In genomic region chr4:48375651-48376291, GRCh38 we compare ENCODE assay signal across 10 cellular contexts. TPM values are rescaled to one million over a fixed set of nuclear protein-coding genes. Genes with fewer than 3 reads are reported as not detected.
A peak's percentile ranks its signal among the peaks of the same experiment; 100 is the strongest.
DNase-seq lines count a peak whose midpoint lies in the region; TF ChIP-seq lines count a peak whose summit lies in the region.
"Had no signal": no experiment of that assay in that cellular context is flagged by ENCODE, and none has a peak within 500 bp of the region (broad histone marks: within the 10 kb centered on the region; RNA-seq: fewer than 3 reads in every experiment).

No MANE protein-coding gene starts in this region.

- no peaks in the 10 kb centered on the region for H3K9me3 ChIP-seq in transverse colon

- intact Hi-C loops in transverse colon (cut with DNase I; ENCODE audit: low total_unique reads): no loop called here

- DNase-seq in NCI-H1417 (lab: John Stamatoyannopoulos, UW) (peak; percentile 3 to 84 (median 40)), NCI-H1417 treated with DMSO at 0.1 percent for 48 hours (lab: John Stamatoyannopoulos, UW) (no peak), RPMI7951 (ENCODE audit: low read depth) (peak; percentile 55), foreskin fibroblast (peak; percentile 93 to 94), transverse colon (peak; percentile 71), pons (ENCODE audit: low spot score) (no peak), COLO829 (ENCODE audit: low spot score) (no peak)
- no peak for DNase-seq in activated CD4-positive, CD25-positive, alpha-beta regulatory T cell treated with anti-CD3 and anti-CD28 coated beads, Interleukin-2, amount 50 U/mL, for 72 hours
- DNase-seq: ACHN, NCI-H1694 had no signal

- H3K27ac ChIP-seq in transverse colon: peak overlapping the region; percentile 72 to 80 (median 76)

- in situ Hi-C loops in transverse colon (cut with MboI; ENCODE audit: low pct_ligation_motif_present in 1 of 4, low pct_unique_long_range_greater_than_20kb in 1 of 4, low sequenced_read_pairs in 3 of 4): no loop called here

- 39 to 59% methylated on average over 6 of the region's 6 CpGs for WGBS in transverse colon (ENCODE audit: low coverage in 1 of 2), 2 donors

- no peak overlapping the region for H3K4me3 ChIP-seq in foreskin fibroblast (ENCODE audit: low read depth in 1 of 2, low read length in 2 of 2)
- H3K4me3 ChIP-seq in transverse colon: no peak overlapping the region

- no peak for TF ChIP-seq EP300 in transverse colon (IDR thresholded peaks at IDR 0.05; ENCODE audit: low read depth)

- H3K27me3 ChIP-seq in transverse colon: no peaks in the 10 kb centered on the region

- H3K4me1 ChIP-seq in transverse colon: peaks cover 7 to 40% (median 21%) of the 10 kb centered on the region in 4 donors

- TF ChIP-seq CTCF in foreskin fibroblast (IDR thresholded peaks at IDR 0.05; ENCODE audit: low read depth, low read length) (no peak), transverse colon (IDR thresholded peaks at IDR 0.05) (no peak)

- TF ChIP-seq POLR2A in transverse colon (IDR thresholded peaks at IDR 0.05): no peak

- H3K36me3 ChIP-seq in transverse colon: no peaks in the 10 kb centered on the region

RNA-seq across cellular contexts. Expression of gene SLAIN2, which starts 34.4 kb away (rescaled TPM):
- total RNA-seq in RPMI7951 (2014; rRNA removed; shearing (Covaris generic)): 62.2 and 68.0 TPM in 2 replicates
- 100 to 1,000 TPM in 1 of 4 donors, 10 to 100 TPM in 3; 28.4 to 355 (median 55.8) TPM for total RNA-seq in transverse colon

Comparison
In these comparisons a context has a peak if more than half of its experiments do, and no peak if none do; other contexts are left out.
1. DNase-seq: peak in NCI-H1417 (3 of 3), RPMI7951 (single experiment), foreskin fibroblast (2 of 2) and transverse colon (single experiment); none in NCI-H1417 treated with DMSO at 0.1 percent for 48 hours (single experiment), pons (single experiment), activated CD4-positive, CD25-positive, alpha-beta regulatory T cell treated with anti-CD3 and anti-CD28 coated beads, Interleukin-2, amount 50 U/mL, for 72 hours (single experiment) and COLO829 (single experiment).